In genomic region chr15:65792130-65792987, GRCh38 we compare ENCODE assay signal across 8 cellular contexts. TPM values are rescaled to one million over a fixed set of nuclear protein-coding genes. Genes with fewer than 3 reads are reported as not detected.
DNase-seq lines count a peak whose midpoint lies in the region; ATAC-seq and TF ChIP-seq lines count a peak whose summit lies in the region.

TSS of gene DENND4A (minus strand) at chr15:65792293. CDS start at chr15:65756450, 35,843 bp downstream.

- peak within 1 kb of the TSS; percentile 85 for H3K4me3 Mint-ChIP-seq in activated naive CD4-positive, alpha-beta T cell treated with anti-CD3 and anti-CD28 coated beads, Interleukin-2, amount 10 ng/mL, durations not matched to agents 7 days and 5 days

- ATAC-seq in gastroesophageal sphincter, result peak; percentile 98

- 2% methylated on average over 15 to 25 of the region's 63 CpGs for WGBS in gastroesophageal sphincter (ENCODE audit: low coverage in 1 of 2), 2 donors

- peaks cover 0 to 39% (median 10%) of the 10 kb centered on the region in 3 donors for H3K4me1 ChIP-seq in gastroesophageal sphincter

- CTCF ChIA-PET in activated naive CD4-positive, alpha-beta T cell treated with anti-CD3 and anti-CD28 coated beads, Interleukin-2, amount 10 ng/mL, durations not matched to agents 7 days and 5 days (lab: Charles Lee), result interaction anchor here (0.9 to 2.5 kb wide), 6 partner anchors 26 to 44 kb away, joined by 3 to 10 read pairs (median 6); no protein-coding TSS in a partner anchor

- no peaks in the 10 kb centered on the region for H3K9me3 Mint-ChIP-seq in activated naive CD4-positive, alpha-beta T cell treated with anti-CD3 and anti-CD28 coated beads, Interleukin-2, amount 10 ng/mL, durations not matched to agents 7 days and 5 days

- peak within 1 kb of the TSS; percentile 96 to 100 (median 98) for H3K27ac ChIP-seq in gastroesophageal sphincter

- H3K27me3 Mint-ChIP-seq in activated naive CD4-positive, alpha-beta T cell treated with anti-CD3 and anti-CD28 coated beads, Interleukin-2, amount 10 ng/mL, durations not matched to agents 7 days and 5 days, result no peaks in the 10 kb centered on the region

- peak within 1 kb of the TSS; percentile 88 for H3K4me3 ChIP-seq in HFF-Myc (replicated peaks; ENCODE audit: low read depth, low read length)
- H3K4me3 ChIP-seq in gastroesophageal sphincter, result peak within 1 kb of the TSS; percentile 85 to 95

- TF ChIP-seq EP300 in gastroesophageal sphincter (IDR thresholded peaks at IDR 0.05), result no peak

- H3K36me3 ChIP-seq in gastroesophageal sphincter, result no peaks in the 10 kb centered on the region

- peaks cover 69% of the 10 kb centered on the region for H3K4me1 Mint-ChIP-seq in activated naive CD4-positive, alpha-beta T cell treated with anti-CD3 and anti-CD28 coated beads, Interleukin-2, amount 10 ng/mL, durations not matched to agents 7 days and 5 days

- peak; percentile 46 to 69 for TF ChIP-seq POLR2A in gastroesophageal sphincter (IDR thresholded peaks at IDR 0.05)

- peaks cover 8% of the 10 kb centered on the region for H3K36me3 Mint-ChIP-seq in activated naive CD4-positive, alpha-beta T cell treated with anti-CD3 and anti-CD28 coated beads, Interleukin-2, amount 10 ng/mL, durations not matched to agents 7 days and 5 days

- no peaks in the 10 kb centered on the region for H3K27me3 ChIP-seq in gastroesophageal sphincter

- H3K27ac Mint-ChIP-seq in activated naive CD4-positive, alpha-beta T cell treated with anti-CD3 and anti-CD28 coated beads, Interleukin-2, amount 10 ng/mL, durations not matched to agents 7 days and 5 days, result peak within 1 kb of the TSS; percentile 97

- DNase-seq in GM03348 (ENCODE audit: low spot score) (peak; percentile 95), HFF-Myc (ENCODE audit: extremely low read depth, low read depth) (peak; percentile 87), NAMALWA (ENCODE audit: low spot score) (peak; percentile 99), SK-N-DZ (ENCODE audit: low spot score) (peak; percentile 98), non-pigmented ciliary epithelial cell (ENCODE audit: low read depth) (peak; percentile 94), superior temporal gyrus (ENCODE audit: extremely low spot score) (peak; percentile 97)
- DNase-seq in activated naive CD4-positive, alpha-beta T cell treated with anti-CD3 and anti-CD28 coated beads, Interleukin-2, amount 10 ng/mL, durations not matched to agents 7 days and 5 days, result peak; percentile 98

- TF ChIP-seq CTCF in HFF-Myc (IDR thresholded peaks at IDR 0.05; ENCODE audit: low read depth, low read length, missing control alignments) (no peak), gastroesophageal sphincter (IDR thresholded peaks at IDR 0.05) (no peak)

- no peaks in the 10 kb centered on the region for H3K9me3 ChIP-seq in gastroesophageal sphincter

RNA-seq across cellular contexts. Expression of gene DENND4A, which starts in this region (rescaled TPM):
- polyA plus RNA-seq in SK-N-DZ (2014; cell fraction: cytosol; rRNA removed), result 10.3 and 12.5 TPM in 2 replicates
- 9.8 and 11.0 TPM in 2 replicates for polyA plus RNA-seq in SK-N-DZ (2014; cell fraction: nucleus; rRNA removed)
- 10 to 100 TPM; 20.3 to 42.3 (median 33.7) TPM for total RNA-seq in gastroesophageal sphincter

Comparison
In these comparisons a context has a peak if more than half of its experiments do, and no peak if none do; other contexts are left out.
1. Peak in every context shown above with its lines: DNase-seq, ATAC-seq, H3K4me3 ChIP-seq and H3K27ac ChIP-seq.